In genomic region chr9:15370496-15371464, GRCh38 we compare ENCODE assay signal across 14 cellular contexts. TPM values are rescaled to one million over a fixed set of nuclear protein-coding genes. Genes with fewer than 3 reads are reported as not detected.
DNase-seq lines count a peak whose midpoint lies in the region; ATAC-seq and TF ChIP-seq lines count a peak whose summit lies in the region.
"Had no signal": no experiment of that assay in that cellular context is flagged by ENCODE, and none has a peak within 500 bp of the region (broad histone marks: within the 10 kb centered on the region; RNA-seq: fewer than 3 reads in every experiment).

No MANE protein-coding gene starts in this region.

- no peak overlapping the region for H3K4me3 ChIP-seq in NB4 (ENCODE audit: low read depth, low read length)
- no peak overlapping the region for H3K4me3 ChIP-seq in fibroblast of pulmonary artery (replicated peaks; ENCODE audit: low read depth, low read length)
- H3K4me3 ChIP-seq in gastroesophageal sphincter: no peak overlapping the region
- H3K4me3 ChIP-seq: heart left ventricle, tibial artery had no signal

- H3K36me3 ChIP-seq in gastroesophageal sphincter: no peaks in the 10 kb centered on the region
- H3K36me3 ChIP-seq: heart left ventricle, tibial artery had no signal

- WGBS in gastroesophageal sphincter (ENCODE audit: low coverage in 1 of 2), 2 donors: 66 to 89% methylated on average over 8 to 12 of the region's 15 CpGs

- intact Hi-C loops in MCF 10A (cut with micrococcal nuclease): no loop called here

- DNase-seq in NB4 (ENCODE audit: low read depth) (peak; percentile 13), amniotic epithelial cell (ENCODE audit: low read depth) (peak; percentile 58), fibroblast of pulmonary artery (ENCODE audit: low read depth) (peak; percentile 40), osteocyte (ENCODE audit: extremely low spot score, unreplicated experiment) (no peak), MCF 10A (ENCODE audit: unreplicated experiment) (no peak)
- DNase-seq: activated gamma-delta T cell, DMS79 treated with DMSO at 0.1 percent for 48 hours, heart left ventricle, left cardiac atrium, OCI-M1, tibial artery had no signal

- H3K4me1 ChIP-seq in gastroesophageal sphincter: peaks cover 0 to 13% (median 5%) of the 10 kb centered on the region in 3 donors

- peaks cover 3% of the 10 kb centered on the region for H3K9me3 Mint-ChIP-seq in osteocyte (ENCODE audit: unreplicated experiment)
- H3K9me3 Mint-ChIP-seq in MCF 10A (ENCODE audit: unreplicated experiment): no peaks in the 10 kb centered on the region

- ATAC-seq in gastroesophageal sphincter: no peak
- ATAC-seq in activated CD4-positive, CD25-positive, alpha-beta regulatory T cell treated with anti-CD3 and anti-CD28 coated beads, Interleukin-2, amount 50 U/mL, for 24 hours: no peak
- ATAC-seq: left cardiac atrium had no signal

- H3K4me3 Mint-ChIP-seq in osteocyte (ENCODE audit: unreplicated experiment) (no peak overlapping the region), MCF 10A (ENCODE audit: unreplicated experiment) (no peak overlapping the region)

- TF ChIP-seq CTCF in NB4 (IDR thresholded peaks at IDR 0.05; ENCODE audit: low read depth, low read length) (no peak), fibroblast of pulmonary artery (IDR thresholded peaks at IDR 0.05; ENCODE audit: low read length, missing control alignments) (no peak), osteocyte (IDR thresholded peaks at IDR 0.05) (no peak), MCF 10A (IDR thresholded peaks at IDR 0.05; ENCODE audit: unreplicated experiment) (no peak), gastroesophageal sphincter (IDR thresholded peaks at IDR 0.05) (no peak)

- H3K36me3 Mint-ChIP-seq in osteocyte (ENCODE audit: unreplicated experiment) (no peaks in the 10 kb centered on the region), MCF 10A (ENCODE audit: insufficient read depth, unreplicated experiment) (no peaks in the 10 kb centered on the region)

- no peak for TF ChIP-seq EP300 in gastroesophageal sphincter (IDR thresholded peaks at IDR 0.05)

- peaks cover 47% of the 10 kb centered on the region for H3K4me1 Mint-ChIP-seq in osteocyte (ENCODE audit: unreplicated experiment)
- H3K4me1 Mint-ChIP-seq in MCF 10A (ENCODE audit: insufficient read depth, unreplicated experiment): no peaks in the 10 kb centered on the region

- CTCF ChIA-PET in MCF 10A (lab: Yijun Ruan, JAX): interaction anchor here (0.7 kb wide), 2 partner anchors 10 to 18 kb away, joined by 3 read pairs; no protein-coding TSS in a partner anchor

- no peak overlapping the region for H3K27ac ChIP-seq in gastroesophageal sphincter
- H3K27ac ChIP-seq: heart left ventricle, tibial artery, VCaP had no signal

- TF ChIP-seq POLR2A in NB4 (IDR thresholded peaks at IDR 0.05; ENCODE audit: extremely low read depth, insufficient read length): no peak
- TF ChIP-seq POLR2A in gastroesophageal sphincter (IDR thresholded peaks at IDR 0.05): no peak

- H3K27ac Mint-ChIP-seq in osteocyte (ENCODE audit: unreplicated experiment) (peak overlapping the region; percentile 42), MCF 10A (ENCODE audit: low read depth, unreplicated experiment) (no peak overlapping the region)

- no peaks in the 10 kb centered on the region for H3K27me3 ChIP-seq in gastroesophageal sphincter
- H3K27me3 ChIP-seq: tibial artery had no signal

- H3K9me3 ChIP-seq in gastroesophageal sphincter: no peaks in the 10 kb centered on the region
- H3K9me3 ChIP-seq: heart left ventricle, tibial artery had no signal

- H3K27me3 Mint-ChIP-seq in osteocyte (ENCODE audit: unreplicated experiment) (no peaks in the 10 kb centered on the region), MCF 10A (ENCODE audit: insufficient read depth, unreplicated experiment) (no peaks in the 10 kb centered on the region)

- POLR2A ChIA-PET in MCF 10A (lab: Yijun Ruan, JAX): interaction anchor here (0.6 kb wide), 1 partner anchor 162 kb away, joined by 3 read pairs; no protein-coding TSS in a partner anchor

- no TSS peak for BruUV-seq in MCF 10A (replicated peaks; lab: Mats Ljungman, UMichigan)

RNA-seq across cellular contexts. Expression of gene SNAPC3, which starts 51.9 kb away (rescaled TPM):
- total RNA-seq in osteocyte: 36.1 and 38.3 TPM in 2 replicates
- total RNA-seq in MCF 10A (2022): 20.7 and 21.9 TPM in 2 replicates
- 10 to 100 TPM; 32.2 to 51.1 (median 36.4) TPM for total RNA-seq in gastroesophageal sphincter

Comparison
In these comparisons a context has a peak if more than half of its experiments do, and no peak if none do; other contexts are left out.
1. DNase-seq: peak in NB4 (single experiment), amniotic epithelial cell (single experiment) and fibroblast of pulmonary artery (single experiment); none in osteocyte (single experiment) and MCF 10A (single experiment).